Comparison of ENCODE assay signal across 8 cellular contexts in genomic region chr5:132867046-132867451, GRCh38. TPM values are rescaled to one million over a fixed set of nuclear protein-coding genes. Genes with fewer than 3 reads are reported as not detected.
A peak's percentile ranks its signal among the peaks of the same experiment; 100 is the strongest.
DNase-seq lines count a peak whose midpoint lies in the region; TF ChIP-seq lines count a peak whose summit lies in the region.

No MANE protein-coding gene starts in this region.

- H3K4ac ChIP-seq in trophoblast cell (ENCODE audit: low read depth, low read length) = peak overlapping the region; percentile 93

- in situ Hi-C loops in G401 (cut with HindIII; ENCODE audit: low sequenced_read_pairs) = no loop called here

- H3K4me3 Mint-ChIP-seq in activated T-cell treated with anti-CD3 and anti-CD28 coated beads, Interleukin-2, amount 50 U/mL, for 24 hours = peak overlapping the region; percentile 100

- POLR2A ChIA-PET in GM10248 (lab: Yijun Ruan, JAX) = no interaction called here

- H3K27ac Mint-ChIP-seq in activated T-cell treated with anti-CD3 and anti-CD28 coated beads, Interleukin-2, amount 50 U/mL, for 24 hours = peak overlapping the region; percentile 100

- no peaks in the 10 kb centered on the region for H4K20me1 ChIP-seq in OCI-LY1 (ENCODE audit: insufficient read depth, low read length)

- H3K4me2 ChIP-seq in OCI-LY1 (ENCODE audit: low read length) = peak overlapping the region; percentile 81
- H3K4me2 ChIP-seq in trophoblast cell (ENCODE audit: low read length) = peak overlapping the region; percentile 74

- peak overlapping the region; percentile 8 for H2BK5ac ChIP-seq in trophoblast cell (ENCODE audit: low read depth, low read length, poor library complexity)

- peaks cover 35% of the 10 kb centered on the region for H3K4me1 Mint-ChIP-seq in activated T-cell treated with anti-CD3 and anti-CD28 coated beads, Interleukin-2, amount 50 U/mL, for 24 hours (ENCODE audit: low read depth)

- no peaks in the 10 kb centered on the region for H3K9me2 ChIP-seq in OCI-LY1 (ENCODE audit: low read depth, low read length)

- H3K27ac ChIP-seq in OCI-LY1 (ENCODE audit: low read depth, low read length, poor library complexity, severe bottlenecking) (peak overlapping the region; percentile 48), trophoblast cell (ENCODE audit: low read depth, low read length) (peak overlapping the region; percentile 34)

- peaks cover 12% of the 10 kb centered on the region for H3K79me1 ChIP-seq in trophoblast cell (ENCODE audit: low read length)

- H3K14ac ChIP-seq in trophoblast cell (ENCODE audit: low read length) = peak overlapping the region; percentile 50

- no CpG with 5 or more reads among the region's 13 CpGs for WGBS in trophoblast cell (ENCODE audit: extremely low coverage, insufficient coverage, insufficient read length)

- CTCF ChIA-PET in GM10248 (lab: Yijun Ruan, JAX) = interaction anchor here (1.4 to 18.9 kb wide), 5 partner anchors 10 to 46 kb away, joined by 4 to 215 read pairs (median 9); partner anchors contain the start of gene SHROOM1

- no peaks in the 10 kb centered on the region for H3K9me3 Mint-ChIP-seq in activated T-cell treated with anti-CD3 and anti-CD28 coated beads, Interleukin-2, amount 50 U/mL, for 24 hours

- peaks cover 15% of the 10 kb centered on the region for H3K4me1 ChIP-seq in OCI-LY1 (ENCODE audit: insufficient read depth, low read length, severe bottlenecking)
- H3K4me1 ChIP-seq in trophoblast cell (ENCODE audit: control insufficient read depth in 1 of 2, insufficient read depth in 2 of 2, low read length in 2 of 2) = peaks cover 5 to 12% of the 10 kb centered on the region in 2 experiments

- peak overlapping the region; percentile 23 for H4K91ac ChIP-seq in trophoblast cell (ENCODE audit: low read depth, low read length)

- peak overlapping the region; percentile 91 for H3K9ac ChIP-seq in OCI-LY1 (ENCODE audit: low read length)
- peak overlapping the region; percentile 91 for H3K9ac ChIP-seq in trophoblast cell (ENCODE audit: low read length)

- peak overlapping the region; percentile 88 for H2AK5ac ChIP-seq in trophoblast cell (ENCODE audit: low read length)

- H3K9me3 ChIP-seq in OCI-LY1 (ENCODE audit: low read length) = no peaks in the 10 kb centered on the region
- H3K9me3 ChIP-seq in trophoblast cell (ENCODE audit: insufficient read depth, low read depth, low read length) = no peaks in the 10 kb centered on the region

- H3K4me3 ChIP-seq in OCI-LY1 (ENCODE audit: low read depth, low read length, poor library complexity, severe bottlenecking) = peak overlapping the region; percentile 93
- peak overlapping the region; percentile 84 for H3K4me3 ChIP-seq in epithelial cell of esophagus (ENCODE audit: low read length)
- peak overlapping the region; percentile 84 for H3K4me3 ChIP-seq in trophoblast cell (ENCODE audit: low read depth, low read length)

- no peaks in the 10 kb centered on the region for H3F3A ChIP-seq in OCI-LY1 (ENCODE audit: insufficient read depth, low read length)

- TF ChIP-seq CTCF in OCI-LY1 (IDR thresholded peaks at IDR 0.05; ENCODE audit: low read length) = no peak
- TF ChIP-seq CTCF in epithelial cell of esophagus (IDR thresholded peaks at IDR 0.05; ENCODE audit: insufficient read depth, low read depth, low read length, missing control alignments) = no peak
- TF ChIP-seq CTCF in GM10248 (IDR thresholded peaks at IDR 0.05; ENCODE audit: control extremely low read depth, extremely low read depth, low read depth, missing control alignments) = no peak

- H2BK120ac ChIP-seq in trophoblast cell (ENCODE audit: insufficient read depth, low read length, poor library complexity) = peak overlapping the region; percentile 37

- H2BK12ac ChIP-seq in trophoblast cell (ENCODE audit: low read length) = peak overlapping the region; percentile 41

- H3K23ac ChIP-seq in trophoblast cell (ENCODE audit: low read length) = no peak overlapping the region

- 0 out of 2 replicates have a peak, but pooled peaks cover 5% of the 10 kb centered on the region for H3K79me2 ChIP-seq in OCI-LY1 (ENCODE audit: insufficient read depth, low read length)
- peaks cover 6% of the 10 kb centered on the region for H3K79me2 ChIP-seq in trophoblast cell (ENCODE audit: control insufficient read depth, insufficient read depth, low read length, poor library complexity)

- no peak for DNase-seq in activated T-cell treated with anti-CD3 and anti-CD28 coated beads, Interleukin-2, amount 50 U/mL, for 24 hours
- DNase-seq in activated T-cell treated with anti-CD3 and anti-CD28 coated beads, Interleukin-2, amount 50 U/mL, for 1 hour = no peak
- DNase-seq in epithelial cell of esophagus (ENCODE audit: low read depth) (no peak), trophoblast cell (no peak), G401 (ENCODE audit: low spot score) (no peak), GM10248 (ENCODE audit: extremely low spot score) (no peak), UCSD-AML1 (lab: John Stamatoyannopoulos, UW; ENCODE audit: unreplicated experiment) (no peak)

- H3K36me3 ChIP-seq in OCI-LY1 (ENCODE audit: insufficient read depth, low read length) (peaks cover 38% of the 10 kb centered on the region), trophoblast cell (ENCODE audit: control insufficient read depth in 1 of 2, insufficient read depth in 2 of 2, low read length in 2 of 2) (peaks cover 7 to 17% of the 10 kb centered on the region in 2 experiments)

- peak overlapping the region; percentile 70 for H4K8ac ChIP-seq in trophoblast cell (ENCODE audit: low read depth, low read length)

- H3K27me3 ChIP-seq in OCI-LY1 (ENCODE audit: insufficient read depth, low read length) (no peaks in the 10 kb centered on the region), trophoblast cell (ENCODE audit: insufficient read depth, low read length) (no peaks in the 10 kb centered on the region)

- no peak overlapping the region for H2AFZ ChIP-seq in OCI-LY1 (ENCODE audit: low read length)
- H2AFZ ChIP-seq in trophoblast cell (ENCODE audit: insufficient read depth, low read length, poor library complexity) = peak overlapping the region; percentile 68

- peak overlapping the region; percentile 84 for H4K12ac ChIP-seq in trophoblast cell (ENCODE audit: low read depth, low read length)

- H3K18ac ChIP-seq in trophoblast cell (ENCODE audit: low read length) = peak overlapping the region; percentile 81

- no peaks in the 10 kb centered on the region for H3K27me3 Mint-ChIP-seq in activated T-cell treated with anti-CD3 and anti-CD28 coated beads, Interleukin-2, amount 50 U/mL, for 24 hours

- peaks cover 55% of the 10 kb centered on the region for H3K36me3 Mint-ChIP-seq in activated T-cell treated with anti-CD3 and anti-CD28 coated beads, Interleukin-2, amount 50 U/mL, for 24 hours (ENCODE audit: low read depth)

RNA-seq across cellular contexts. Expression of gene UQCRQ, which starts 0.6 kb away (rescaled TPM):
- 333 and 368 TPM in 2 replicates for polyA plus RNA-seq in trophoblast cell (2013)
- 108 and 215 TPM in 2 replicates for total RNA-seq in G401 (2014; rRNA removed; shearing (Covaris generic))

RNA-seq across cellular contexts. Expression of gene GDF9, which starts 0.8 kb away (rescaled TPM):
- 0.33 and 0.45 TPM in 2 replicates for polyA plus RNA-seq in trophoblast cell (2013)
- total RNA-seq in G401 (2014; rRNA removed; shearing (Covaris generic)) = 0.12 and 1.3 TPM in 2 replicates

RNA-seq across cellular contexts. Expression of gene LEAP2, which starts 6.4 kb away (rescaled TPM):
- 0.68 and 0.71 TPM in 2 replicates for polyA plus RNA-seq in trophoblast cell (2013)
- total RNA-seq in G401 (2014; rRNA removed; shearing (Covaris generic)) = not detected in 2 replicates

RNA-seq across cellular contexts. Expression of gene SHROOM1, which starts 36.6 kb away (rescaled TPM):
- 5.8 and 6.2 TPM in 2 replicates for polyA plus RNA-seq in trophoblast cell (2013)
- total RNA-seq in G401 (2014; rRNA removed; shearing (Covaris generic)) = 3.1 and 5.9 TPM in 2 replicates

RNA-seq across cellular contexts. Expression of gene SOWAHA, which starts 53.9 kb away (rescaled TPM):
- polyA plus RNA-seq in trophoblast cell (2013) = 23.8 and 25.2 TPM in 2 replicates
- total RNA-seq in G401 (2014; rRNA removed; shearing (Covaris generic)) = 0.78 and 1.1 TPM in 2 replicates
